In the genomic region with DNA sequence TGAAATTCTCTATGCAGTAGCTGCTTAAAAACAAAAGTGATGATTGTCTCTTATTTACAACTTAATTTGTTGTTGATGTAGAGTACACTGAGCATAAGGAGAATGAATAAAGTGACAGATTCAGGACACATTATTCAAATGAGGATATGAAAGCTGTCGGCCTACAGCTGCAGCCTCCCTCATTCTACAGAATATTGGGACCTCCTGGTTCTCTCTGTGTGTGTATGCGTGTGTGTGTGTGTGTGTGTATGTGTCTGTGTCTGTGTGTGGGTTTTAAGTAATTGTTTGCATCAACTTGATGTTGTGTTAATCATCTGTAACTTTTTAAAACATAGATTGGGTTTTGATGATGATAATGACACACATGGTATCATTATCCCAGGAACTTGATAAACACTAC, we compare ENCODE assay signal across 22 cellular contexts.
DNase-seq lines count a peak whose midpoint lies in the region.
"Had no signal": no experiment of that assay in that cellular context is flagged by ENCODE, and none has a peak within 500 bp of the region (broad histone marks: within the 10 kb centered on the region; RNA-seq: fewer than 3 reads in every experiment).

No MANE protein-coding gene starts in this region.

- peak; percentile 55 for DNase-seq in DMS 273 (lab: John Stamatoyannopoulos, UW; ENCODE audit: unreplicated experiment)
- DNase-seq in DMS 273 treated with DMSO at 0.1 percent for 48 hours (lab: John Stamatoyannopoulos, UW): no peak
- peak; percentile 57 for DNase-seq in superior temporal gyrus (ENCODE audit: extremely low spot score)
- DNase-seq in NCI-H345 treated with DMSO at 0.1 percent for 48 hours (lab: John Stamatoyannopoulos, UW; ENCODE audit: unreplicated experiment): no peak
- no peak for DNase-seq in EL
- no peak for DNase-seq in NCI-H187 treated with DMSO at 0.1 percent for 48 hours (lab: John Stamatoyannopoulos, UW)
- DNase-seq: DMS53; HCEC 1CT; NCI-H1105; NCI-H1436 treated with DMSO at 0.1 percent for 48 hours; NCI-H1930; NCI-H2107; NCI-H446; NCI-H524 treated with DMSO at 0.1 percent for 48 hours; NCI-H774; NK-92 treated with Interleukin-12 subunit alpha and Interleukin-12 subunit beta, amount 100 ng/mL, for 24 hours; PC-9; SJCRH30 had no signal

- peak overlapping the region; percentile 82 for H3K27ac ChIP-seq in cingulate gyrus (ENCODE audit: low read depth, low read length)
- peak overlapping the region; percentile 69 for H3K27ac ChIP-seq in layer of hippocampus (ENCODE audit: low read depth, low read length)
- H3K27ac ChIP-seq: 22Rv1, HL-60, PC-9, SJCRH30 had no signal

- no peaks in the 10 kb centered on the region for H3K27me3 ChIP-seq in layer of hippocampus (ENCODE audit: control insufficient read depth, insufficient read depth, low read length)
- H3K27me3 ChIP-seq: SJCRH30 had no signal

Comparison
In these comparisons a context has a peak if more than half of its experiments do, and no peak if none do; other contexts are left out.
1. DNase-seq: peak in DMS 273 (single experiment) and superior temporal gyrus (single experiment); none in DMS 273 treated with DMSO at 0.1 percent for 48 hours (single experiment), NCI-H345 treated with DMSO at 0.1 percent for 48 hours (single experiment), EL (single experiment) and NCI-H187 treated with DMSO at 0.1 percent for 48 hours (single experiment).